In the genomic region with DNA sequence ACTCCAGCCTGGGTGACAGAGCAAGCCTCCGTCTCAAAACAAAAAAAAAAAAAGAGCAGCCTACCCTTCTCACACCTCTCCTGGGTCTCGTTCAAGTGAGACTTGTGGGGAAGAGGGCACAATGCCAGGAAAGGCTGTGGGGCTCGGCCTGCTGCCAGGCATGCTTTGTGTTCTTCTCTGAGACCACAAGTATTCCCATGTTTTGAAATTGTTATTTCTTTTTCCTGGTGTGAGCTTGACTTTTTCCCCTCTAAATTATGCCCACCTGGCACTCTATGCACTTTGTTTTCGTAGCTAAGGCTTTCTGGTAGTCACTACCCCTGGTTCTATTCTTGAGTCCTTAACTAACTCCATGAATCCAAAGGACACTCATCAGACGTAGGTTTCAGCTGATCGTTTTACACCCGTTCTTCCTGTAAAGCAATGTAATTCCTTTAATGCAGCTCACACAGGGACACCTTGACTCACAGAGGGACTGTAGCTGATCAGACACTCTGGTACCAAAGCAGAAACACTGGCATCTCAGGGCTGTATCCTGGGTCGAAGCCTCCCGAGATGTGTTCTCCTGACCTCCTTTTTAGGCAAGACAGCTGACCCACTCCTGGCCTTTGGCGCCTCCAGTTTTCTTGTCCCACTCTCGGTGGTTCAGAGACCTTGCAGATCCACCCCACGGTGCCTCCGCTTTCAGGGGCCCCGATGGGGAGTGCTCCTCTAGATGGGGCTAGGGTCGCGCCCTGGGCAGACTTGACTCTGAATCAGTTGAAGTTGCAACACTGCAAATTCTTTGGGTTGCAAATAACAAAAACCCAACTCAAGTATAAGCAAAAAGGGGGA, we compare ENCODE assay signal across 12 cellular contexts.
DNase-seq lines count a peak whose midpoint lies in the region; ATAC-seq and TF ChIP-seq lines count a peak whose summit lies in the region.
"Had no signal": no experiment of that assay in that cellular context is flagged by ENCODE, and none has a peak within 500 bp of the region (broad histone marks: within the 10 kb centered on the region; RNA-seq: fewer than 3 reads in every experiment).

No MANE protein-coding gene starts in this region.

- ATAC-seq in HG02759 (IDR thresholded peaks at IDR 0.05; ENCODE audit: unreplicated experiment) (no peak), GM19455 (IDR thresholded peaks at IDR 0.05; ENCODE audit: unreplicated experiment) (no peak)
- ATAC-seq: HCT116 had no signal

- H3K27ac ChIP-seq in AG04450 (ENCODE audit: low read depth, low read length) (no peak overlapping the region), SK-N-MC (no peak overlapping the region), RWPE1 (no peak overlapping the region)
- H3K27ac ChIP-seq: neutrophil had no signal

- H3K36me3 ChIP-seq in SK-N-MC (ENCODE audit: insufficient read depth, low read length) (no peaks in the 10 kb centered on the region), MG63 (no peaks in the 10 kb centered on the region)
- H3K36me3 ChIP-seq: neutrophil had no signal

- DNase-seq in AG04450 (ENCODE audit: low read depth, low spot score), result peak; percentile 53
- DNase-seq in HFFc6, result peak; percentile 20
- no peak for DNase-seq in SK-N-MC (ENCODE audit: low read depth, low spot score)
- DNase-seq in iris pigment epithelial cell (ENCODE audit: low read depth), result peak; percentile 92
- DNase-seq in RWPE1 (ENCODE audit: low spot score), result no peak
- no peak for DNase-seq in MG63
- DNase-seq: cerebellar nuclear complex, NCI-H526 had no signal

- no peaks in the 10 kb centered on the region; the same call in none of the 2 replicates for H3K9me3 ChIP-seq in AG04450 (ENCODE audit: control insufficient read depth, insufficient read depth, low read length)
- no peaks in the 10 kb centered on the region for H3K9me3 ChIP-seq in SK-N-MC (ENCODE audit: low read depth, low read length)
- no peaks in the 10 kb centered on the region for H3K9me3 ChIP-seq in MG63
- H3K9me3 ChIP-seq: neutrophil had no signal

- no peak overlapping the region for H3K4me3 Mint-ChIP-seq in HFFc6

- peaks cover 7% of the 10 kb centered on the region for H3K27me3 Mint-ChIP-seq in HFFc6 (ENCODE audit: insufficient read depth)

- no peak overlapping the region for H3K9ac ChIP-seq in SK-N-MC (ENCODE audit: insufficient read length)

- H3K36me3 Mint-ChIP-seq in HFFc6 (ENCODE audit: low read depth), result no peaks in the 10 kb centered on the region

- H3K4me3 ChIP-seq in AG04450 (ENCODE audit: low read depth, low read length) (no peak overlapping the region), SK-N-MC (peak overlapping the region; percentile 22), MG63 (no peak overlapping the region)

- H3K9me3 Mint-ChIP-seq in HFFc6, result peaks cover 35% of the 10 kb centered on the region

- no peak overlapping the region for H3K27ac Mint-ChIP-seq in HFFc6

- no peaks in the 10 kb centered on the region; the same call in 1 of the 2 replicates for H3K4me1 Mint-ChIP-seq in HFFc6 (ENCODE audit: low read depth)

- H3K27me3 ChIP-seq in AG04450 (ENCODE audit: control insufficient read depth, insufficient read depth, low read length), result peaks cover 16% of the 10 kb centered on the region
- H3K27me3 ChIP-seq in MG63, result no peaks in the 10 kb centered on the region
- H3K27me3 ChIP-seq: neutrophil had no signal

- POLR2A ChIA-PET in AG04450 (lab: Yijun Ruan, JAX) (interaction anchor here (0.7 kb wide), 1 partner anchor 62 kb away, joined by 4 read pairs; no protein-coding TSS in a partner anchor), RWPE1 (lab: Yijun Ruan, JAX; ENCODE audit: low non-redundant PET) (no interaction called here)

- TF ChIP-seq CTCF in AG04450 (IDR thresholded peaks at IDR 0.05; ENCODE audit: low read depth, low read length) (no peak), HFFc6 (IDR thresholded peaks at IDR 0.05) (no peak), RWPE1 (conservative IDR thresholded peaks at IDR 0.05; ENCODE audit: low read depth) (no peak)

- CTCF ChIA-PET in AG04450 (lab: Charles Lee), result interaction anchor here (1.3 kb wide), 1 partner anchor 295 kb away, joined by 3 read pairs; no protein-coding TSS in a partner anchor
- CTCF ChIA-PET in RWPE1 (lab: Yijun Ruan, JAX), result interaction anchor here (0.6 kb wide), 2 partner anchors 120 to 565 kb away, joined by 3 read pairs; no protein-coding TSS in a partner anchor

Comparison
In these comparisons a context has a peak if more than half of its experiments do, and no peak if none do; other contexts are left out.
1. DNase-seq: peak in AG04450 (single experiment), HFFc6 (single experiment) and iris pigment epithelial cell (single experiment); none in SK-N-MC (single experiment), RWPE1 (single experiment) and MG63 (single experiment).